ENCODE assay signal across 21 cellular contexts in the genomic region with DNA sequence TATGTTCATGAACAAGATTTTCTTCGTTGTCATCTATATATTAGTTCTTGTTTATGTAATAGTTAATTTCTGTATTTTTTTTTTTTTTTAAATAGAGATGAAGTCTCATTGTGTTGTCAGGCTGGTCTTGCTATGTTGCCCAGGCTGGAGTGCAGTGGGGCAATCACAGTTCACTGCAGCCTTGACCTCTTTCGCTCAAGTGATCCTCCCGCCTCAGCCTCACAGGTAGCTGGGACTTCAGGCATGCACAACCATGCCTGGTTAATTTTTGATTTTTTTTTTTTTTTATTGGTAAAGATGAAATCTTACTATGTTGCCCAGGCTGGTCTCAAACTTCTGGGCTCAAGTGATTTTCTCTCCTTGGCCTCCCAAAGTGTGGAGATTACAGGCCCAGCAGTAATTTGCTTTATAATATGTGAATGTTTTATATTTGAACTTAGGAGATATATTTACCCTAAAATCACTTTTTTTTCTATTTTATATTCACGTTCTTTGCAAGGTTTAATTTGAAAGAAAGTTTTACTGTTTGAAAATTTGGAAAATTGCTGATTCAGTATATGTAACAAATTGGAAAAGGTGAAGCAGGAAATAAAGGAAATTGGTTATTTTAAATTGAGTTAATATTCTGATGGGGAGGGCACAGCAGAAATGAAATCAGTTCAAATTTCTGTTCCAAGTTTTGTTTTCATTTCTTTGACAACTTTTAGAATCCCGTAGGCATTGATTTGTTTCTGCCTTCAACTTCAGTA. TPM values are rescaled to one million over a fixed set of nuclear protein-coding genes. Genes with fewer than 3 reads are reported as not detected.
A peak's percentile ranks its signal among the peaks of the same experiment; 100 is the strongest.
DNase-seq lines count a peak whose midpoint lies in the region; ATAC-seq, FAIRE-seq and TF ChIP-seq lines count a peak whose summit lies in the region.
"Had no signal": no experiment of that assay in that cellular context is flagged by ENCODE, and none has a peak within 500 bp of the region (broad histone marks: within the 10 kb centered on the region; RNA-seq: fewer than 3 reads in every experiment).

No MANE protein-coding gene starts in this region.

- TF ChIP-seq RAD21 in A549 (conservative IDR thresholded peaks at IDR 0.05 in 1 of 2, IDR thresholded peaks at IDR 0.05 in 1 of 2) (no peak), K562 (CRISPR knock-in tag; conservative IDR thresholded peaks at IDR 0.05 in 1 of 2, IDR thresholded peaks at IDR 0.05 in 1 of 2) (no peak)

- H3K9ac ChIP-seq in K562 (ENCODE audit: insufficient read depth in 1 of 2, low read depth in 2 of 2, low read length in 2 of 2) = no peak overlapping the region
- H3K9ac ChIP-seq: BLaER1, GM23248 had no signal

- H3K27ac Mint-ChIP-seq in memory B cell = peak overlapping the region; percentile 31
- H3K27ac Mint-ChIP-seq: B cell; CD8-positive, alpha-beta T cell had no signal

- H3K9me3 ChIP-seq in A549 (no peaks in the 10 kb centered on the region), HEK293 (ENCODE audit: control insufficient read depth, insufficient read depth, low read depth, low read length) (no peaks in the 10 kb centered on the region), K562 (replicated peaks; ENCODE audit: control insufficient read depth, insufficient read depth, low read depth, low read length) (no peaks in the 10 kb centered on the region)
- H3K9me3 ChIP-seq: Caco-2 had no signal

- TF ChIP-seq EP300 in A549 (IDR thresholded peaks at IDR 0.05) = no peak
- no peak for TF ChIP-seq EP300 in K562 (IDR thresholded peaks at IDR 0.05; ENCODE audit: low read length)

- ATAC-seq in A549 (no peak), K562 (no peak), memory B cell (ENCODE audit: low read depth) (no peak)
- ATAC-seq: CD8-positive, alpha-beta T cell had no signal

- FAIRE-seq in A549 (lab: Jason Lieb, UNC) = no peak
- no peak for FAIRE-seq in K562 (lab: Jason Lieb, UNC)
- FAIRE-seq: GM12891, GM18507, H1 had no signal

- no peak overlapping the region for H2AFZ ChIP-seq in K562 (ENCODE audit: low read depth, low read length)
- H2AFZ ChIP-seq: GM23248 had no signal

- H3K4me3 ChIP-seq in A549 (no peak overlapping the region), HEK293 (ENCODE audit: low read depth, low read length) (no peak overlapping the region), K562 (no peak overlapping the region)
- H3K4me3 ChIP-seq: BLaER1, GM23248 had no signal

- intact Hi-C loops in K562 (cut with micrococcal nuclease) = no loop called here

- no peaks in the 10 kb centered on the region for H3K27me3 Mint-ChIP-seq in memory B cell
- H3K27me3 Mint-ChIP-seq: B cell; CD4-positive, CD25-positive, alpha-beta regulatory T cell had no signal

- H3K4me1 Mint-ChIP-seq in memory B cell = peaks cover 48% of the 10 kb centered on the region

- H3K9me3 Mint-ChIP-seq in memory B cell = peaks cover 4% of the 10 kb centered on the region

- H3K9me1 ChIP-seq in K562 (ENCODE audit: control insufficient read depth, insufficient read depth, low read length) = no peaks in the 10 kb centered on the region

- no peaks in the 10 kb centered on the region for H3K27me3 ChIP-seq in K562 (ENCODE audit: control insufficient read depth in 2 of 2, insufficient read depth in 2 of 2, low read length in 2 of 2)
- H3K27me3 ChIP-seq: BLaER1 had no signal

- CTCF ChIA-PET in A549 (lab: Yijun Ruan, JAX) = no interaction called here
- CTCF ChIA-PET in HEK293 (lab: Yijun Ruan, JAX) = interaction anchor here (0.6 to 1.1 kb wide), 4 partner anchors 9 to 714 kb away, joined by 3 read pairs; no protein-coding TSS in a partner anchor
- CTCF ChIA-PET in K562 (lab: Yijun Ruan, JAX; ENCODE audit: low intra/inter-chr PET ratio) = no interaction called here

- peaks cover 31% of the 10 kb centered on the region for H4K20me1 ChIP-seq in K562 (replicated peaks; ENCODE audit: control insufficient read depth, insufficient read depth, low read length)

- H3K79me2 ChIP-seq in K562 (ENCODE audit: control insufficient read depth, insufficient read depth, low read length) = peaks cover 43% of the 10 kb centered on the region

- H3K4me1 ChIP-seq in A549 (0 out of 3 replicates have a peak, but pooled peaks cover 6% of the 10 kb centered on the region), HEK293 (ENCODE audit: control insufficient read depth, insufficient read depth, low read length) (peaks cover 42% of the 10 kb centered on the region), K562 (replicated peaks in 1 of 2; ENCODE audit: control insufficient read depth in 2 of 2, insufficient read depth in 2 of 2, low read length in 2 of 2) (no peaks in the 10 kb centered on the region; a peak in 1 of 5 replicates)

- POLR2A ChIA-PET in A549 (lab: Yijun Ruan, JAX) = no interaction called here
- POLR2A ChIA-PET in HEK293 (lab: Yijun Ruan, JAX) = no interaction called here
- POLR2A ChIA-PET in K562 (lab: Yijun Ruan, JAX) = no interaction called here

- in situ Hi-C loops in K562 (cut with MboI) = no loop called here

- BruUV-seq in K562 (replicated peaks; lab: Mats Ljungman, UMichigan) = no TSS peak

- WGBS in A549 (ENCODE audit: missing lambda C conversion rate) = 91% methylated on average over 5 of the region's 5 CpGs
- WGBS in K562 (ENCODE audit: insufficient coverage, low coverage, missing lambda C conversion rate) = 65% methylated on average over 5 of the region's 5 CpGs

- TF ChIP-seq CTCF in A549 (IDR thresholded peaks at IDR 0.05) = no peak
- no peak for TF ChIP-seq CTCF in HEK293 (tag by site-specific recombination; IDR thresholded peaks at IDR 0.05)
- no peak for TF ChIP-seq CTCF in K562 (IDR thresholded peaks at IDR 0.05 in 2 of 3, conservative IDR thresholded peaks at IDR 0.05 in 1 of 3; ENCODE audit: insufficient read depth in 2 of 3, low read depth in 1 of 3, low read length in 3 of 3)

- H3K27ac ChIP-seq in A549 (no peak overlapping the region), HEK293 (ENCODE audit: extremely low read depth, low read depth, low read length) (no peak overlapping the region), K562 (ENCODE audit: extremely low read depth, low read depth, low read length) (no peak overlapping the region)
- H3K27ac ChIP-seq: BLaER1, C4-2B, GM23248 had no signal

- H3K4me3 Mint-ChIP-seq in memory B cell = no peak overlapping the region
- H3K4me3 Mint-ChIP-seq: B cell; CD4-positive, CD25-positive, alpha-beta regulatory T cell; CD8-positive, alpha-beta T cell had no signal

- no peak for DNase-seq in A549 (ENCODE audit: low read depth in 1 of 2, low spot score in 1 of 2)
- DNase-seq in K562 (ENCODE audit: extremely low read depth in 1 of 4, low spot score in 3 of 4) = no peak
- DNase-seq in memory B cell (ENCODE audit: low spot score in 2 of 2) = no peak
- no peak for DNase-seq in DMS79 (lab: John Stamatoyannopoulos, UW)
- DNase-seq in GDM1 (lab: John Stamatoyannopoulos, UW) = no peak
- DNase-seq: Caco-2; CD4-positive, CD25-positive, alpha-beta regulatory T cell; CD8-positive, alpha-beta T cell; DMS153; EL; GF-D8; GM23248; H7; HCEC 1CT had no signal

- H3K4me2 ChIP-seq in A549 = no peak overlapping the region
- no peak overlapping the region for H3K4me2 ChIP-seq in K562 (ENCODE audit: insufficient read depth, low read length)
- H3K4me2 ChIP-seq: BLaER1 had no signal

- TF ChIP-seq POLR2A in A549 (IDR thresholded peaks at IDR 0.05; ENCODE audit: low read length) = no peak
- no peak for TF ChIP-seq POLR2A in K562 (conservative IDR thresholded peaks at IDR 0.05)

- H3K36me3 ChIP-seq in HEK293 (ENCODE audit: control insufficient read depth in 2 of 2, insufficient read depth in 1 of 2, low read length in 2 of 2) (no peaks in the 10 kb centered on the region), K562 (ENCODE audit: control insufficient read depth, insufficient read depth, low read length) (no peaks in the 10 kb centered on the region)

- H3K36me3 Mint-ChIP-seq in memory B cell = peaks cover 13% of the 10 kb centered on the region

TF ChIP-seq in A549, 52 proteins besides CTCF, POLR2A, EP300 and RAD21:
- TF ChIP-seq MAFK (IDR thresholded peaks at IDR 0.05; ENCODE audit: partially characterized antibody) (peak; percentile 69), MAZ (IDR thresholded peaks at IDR 0.05; ENCODE audit: borderline replicate concordance, low read depth, low read length) (no peak)

TF ChIP-seq in HEK293, 187 proteins besides CTCF, POLR2A, EP300 and RAD21 (continues in another document):
- TF ChIP-seq ZNF626 (tag by site-specific recombination; IDR thresholded peaks at IDR 0.05) = no peak
- no peak for TF ChIP-seq ZNF558 (tag by site-specific recombination; IDR thresholded peaks at IDR 0.05)
- TF ChIP-seq ZNF585B (tag by site-specific recombination; IDR thresholded peaks at IDR 0.05) = no peak
- no peak for TF ChIP-seq ZNF610 (tag by site-specific recombination; IDR thresholded peaks at IDR 0.05; ENCODE audit: borderline replicate concordance)

TF ChIP-seq in K562, 482 proteins besides CTCF, POLR2A, EP300 and RAD21 (continues in another document):
- TF ChIP-seq TEAD1 (CRISPR knock-in tag; IDR thresholded peaks at IDR 0.05) = no peak

RNA-seq across cellular contexts. Expression of a gene that starts 56.2 kb away (rescaled TPM):
- 12.0 and 21.4 TPM in 2 replicates for polyA plus RNA-seq in A549 (2011; rRNA removed)
- polyA plus RNA-seq in A549 (2012; cell fraction: cytosol; rRNA removed) = 7.9 and 10.6 TPM in 2 replicates
- 8.3 and 14.5 TPM in 2 replicates for polyA plus RNA-seq in A549 (2012; cell fraction: nucleus; rRNA removed)
- 50.0 to 53.4 TPM (median 52.4 TPM) in 3 replicates for polyA plus RNA-seq in A549 (2017; fragmentation: RNase III; extraction: RNeasy Plus Mini Kit Qiagen cat#74134 plus additional on column Dnase treatment)
- 19.3 and 27.2 TPM in 2 replicates for polyA minus RNA-seq in A549 (2011; rRNA and poly(A)+ RNA removed)
- total RNA-seq in K562 (2011; cell fraction: chromatin; rRNA removed; ENCODE audit: low replicate concordance) = 19.0 and 22.3 TPM in 2 replicates
- total RNA-seq in K562 (2011; cell fraction: nucleolus; rRNA removed) = 7.5 and 10.5 TPM in 2 replicates
- total RNA-seq in K562 (2011; cell fraction: nucleoplasm; rRNA removed) = 15.2 and 29.8 TPM in 2 replicates
- 6.1 and 10.5 TPM in 2 replicates for total RNA-seq in K562 (2014; rRNA removed)
- 11.8 and 18.5 TPM in 2 replicates for total RNA-seq in K562 (2014; rRNA removed; fragmentation: Illumina TruSeq; extraction: Trizol)
- 11.8 and 12.8 TPM in 2 replicates for total RNA-seq in K562 (2015; rRNA removed; fragmentation: Illumina TruSeq; extraction: Trizol)
- 23.4 and 26.5 TPM in 2 replicates for total RNA-seq in K562 (2021)
- 7.2 and 12.7 TPM in 2 replicates for polyA plus RNA-seq in K562 (2011; rRNA removed)
- 6.0 and 6.2 TPM in 2 replicates for polyA plus RNA-seq in K562 (2011; cell fraction: cytosol; rRNA removed)
- 6.9 and 7.1 TPM in 2 replicates for polyA plus RNA-seq in K562 (2011; cell fraction: nucleus; rRNA removed)
- 42.2 and 91.3 TPM in 2 replicates for polyA plus RNA-seq in K562 (2012)
- 26.6 and 31.4 TPM in 2 replicates for polyA plus RNA-seq in K562 (2014; fragmentation: Illumina TruSeq; extraction: Trizol)
- under 1 TPM; 0.81 to 0.87 TPM for polyA plus RNA-seq in K562 (2014; fragmentation: Nextera tagmentation; extraction: Ambion mirVana)
- polyA plus RNA-seq in K562 (2014; rRNA removed) = 9.4 and 14.4 TPM in 2 replicates
- 7.8 and 10.0 TPM in 2 replicates for polyA minus RNA-seq in K562 (2011; rRNA and poly(A)+ RNA removed)
- 9.6 and 11.7 TPM in 2 replicates for polyA minus RNA-seq in K562 (2011; cell fraction: cytosol; rRNA and poly(A)+ RNA removed)
- 4.4 and 7.9 TPM in 2 replicates for polyA minus RNA-seq in K562 (2011; cell fraction: nucleus; rRNA and poly(A)+ RNA removed)
